8 cellular contexts compared by ENCODE assay signal in genomic region chr17:40190197-40191021, GRCh38. TPM values are rescaled to one million over a fixed set of nuclear protein-coding genes. Genes with fewer than 3 reads are reported as not detected.
DNase-seq lines count a peak whose midpoint lies in the region; ATAC-seq and TF ChIP-seq lines count a peak whose summit lies in the region.

No MANE protein-coding gene starts in this region.

- peaks cover 27% of the 10 kb centered on the region for H3K4me1 Mint-ChIP-seq in activated CD8-positive, alpha-beta T cell treated with anti-CD3 and anti-CD28 coated beads, Interleukin-2, amount 10 ng/mL, durations not matched to agents 7 days and 5 days (ENCODE audit: low read depth)

- H3K9me3 ChIP-seq in Karpas-422 (ENCODE audit: low read length) (no peaks in the 10 kb centered on the region), gastroesophageal sphincter (no peaks in the 10 kb centered on the region)

- H3K36me3 Mint-ChIP-seq in activated CD8-positive, alpha-beta T cell treated with anti-CD3 and anti-CD28 coated beads, Interleukin-2, amount 10 ng/mL, durations not matched to agents 7 days and 5 days (ENCODE audit: low read depth): no peaks in the 10 kb centered on the region

- TF ChIP-seq POLR2A in gastroesophageal sphincter (IDR thresholded peaks at IDR 0.05): no peak

- H2AFZ ChIP-seq in Karpas-422 (ENCODE audit: low read length): 0 out of 2 replicates have a peak overlapping the region, but pooled peaks have one; percentile 90

- no peak overlapping the region; the same call in 1 of the 2 replicates for H3K27ac ChIP-seq in Karpas-422 (ENCODE audit: low read length)
- H3K27ac ChIP-seq in gastroesophageal sphincter: peak overlapping the region in 2 of 4 donors; percentile 76 to 82

- no peak for TF ChIP-seq EP300 in gastroesophageal sphincter (IDR thresholded peaks at IDR 0.05)

- H3K4me1 ChIP-seq in Karpas-422 (ENCODE audit: low read length): peaks cover 27% of the 10 kb centered on the region
- peaks cover 0 to 20% (median 9%) of the 10 kb centered on the region in 3 donors for H3K4me1 ChIP-seq in gastroesophageal sphincter

- H3K4me3 ChIP-seq in Karpas-422 (ENCODE audit: low read length) (peak overlapping the region; percentile 84), gastroesophageal sphincter (peak overlapping the region in 1 of 2 donors; percentile 63)

- WGBS in gastroesophageal sphincter (ENCODE audit: low coverage in 1 of 2), 2 donors: 59 to 100% methylated on average over 1 to 7 of the region's 15 CpGs

- H3K9me3 Mint-ChIP-seq in activated CD8-positive, alpha-beta T cell treated with anti-CD3 and anti-CD28 coated beads, Interleukin-2, amount 10 ng/mL, durations not matched to agents 7 days and 5 days (ENCODE audit: insufficient read depth): no peaks in the 10 kb centered on the region

- peak; percentile 24 for DNase-seq in COLO668 (lab: John Stamatoyannopoulos, UW; ENCODE audit: unreplicated experiment)
- peak; percentile 76 for DNase-seq in Karpas-422
- peak; percentile 44 for DNase-seq in activated CD8-positive, alpha-beta T cell treated with anti-CD3 and anti-CD28 coated beads, Interleukin-2, amount 10 ng/mL, durations not matched to agents 7 days and 5 days
- DNase-seq in stimulated activated naive CD4-positive, alpha-beta T cell (lab: John Stamatoyannopoulos, UW): peak in 5 of 6 experiments; percentile 11 to 25 (median 16)
- no peak for DNase-seq in NK-92 treated with Interleukin-12 subunit alpha and Interleukin-12 subunit beta, amount 100 ng/mL, for 24 hours (lab: John Stamatoyannopoulos, UW)

- H3K27me3 Mint-ChIP-seq in activated CD8-positive, alpha-beta T cell treated with anti-CD3 and anti-CD28 coated beads, Interleukin-2, amount 10 ng/mL, durations not matched to agents 7 days and 5 days (ENCODE audit: low read depth): peaks cover 5% of the 10 kb centered on the region

- H3K36me3 ChIP-seq in Karpas-422 (ENCODE audit: insufficient read depth, low read length): peaks cover 8% of the 10 kb centered on the region; the same call in 1 of the 2 replicates
- H3K36me3 ChIP-seq in gastroesophageal sphincter: peaks cover 0 to 9% of the 10 kb centered on the region in 2 donors

- no peaks in the 10 kb centered on the region for H3K79me2 ChIP-seq in Karpas-422 (ENCODE audit: low read length)

- CTCF ChIA-PET in activated CD8-positive, alpha-beta T cell treated with anti-CD3 and anti-CD28 coated beads, Interleukin-2, amount 10 ng/mL, durations not matched to agents 7 days and 5 days (lab: Charles Lee): interaction anchor here (0.6 to 6.0 kb wide), 22 partner anchors 9 to 1455 kb away, joined by 3 to 110 read pairs (median 8); partner anchors contain the start of genes CASC3, CSF3, MED24 and WIPF2

- no peaks in the 10 kb centered on the region for H3K27me3 ChIP-seq in Karpas-422 (ENCODE audit: low read length)
- no peaks in the 10 kb centered on the region for H3K27me3 ChIP-seq in gastroesophageal sphincter

- H3K27ac Mint-ChIP-seq in activated CD8-positive, alpha-beta T cell treated with anti-CD3 and anti-CD28 coated beads, Interleukin-2, amount 10 ng/mL, durations not matched to agents 7 days and 5 days: no peak overlapping the region

- no peaks in the 10 kb centered on the region for H3K9me2 ChIP-seq in Karpas-422 (replicated peaks; ENCODE audit: insufficient read depth, low read length)

- peak overlapping the region; percentile 78 for H3K9ac ChIP-seq in Karpas-422 (ENCODE audit: low read length)

- H4K20me1 ChIP-seq in Karpas-422 (ENCODE audit: insufficient read depth, low read depth, low read length): no peaks in the 10 kb centered on the region

- POLR2A ChIA-PET in activated CD8-positive, alpha-beta T cell treated with anti-CD3 and anti-CD28 coated beads, Interleukin-2, amount 10 ng/mL, durations not matched to agents 7 days and 5 days (lab: Charles Lee): interaction anchor here (1.0 kb wide), 1 partner anchor 8 kb away, joined by 3 read pairs; no protein-coding TSS in a partner anchor

- TF ChIP-seq CTCF in gastroesophageal sphincter (IDR thresholded peaks at IDR 0.05): peak in 3 of 4 experiments; percentile 15 to 21 (median 17)

- ATAC-seq in activated CD8-positive, alpha-beta T cell treated with anti-CD3 and anti-CD28 coated beads, Interleukin-2, amount 10 ng/mL, durations not matched to agents 7 days and 5 days: peak; percentile 55
- ATAC-seq in gastroesophageal sphincter: no peak
- no peak for ATAC-seq in GM19035 (IDR thresholded peaks at IDR 0.05; ENCODE audit: unreplicated experiment)
- ATAC-seq in GM18873 (IDR thresholded peaks at IDR 0.05; ENCODE audit: low FRiP score, unreplicated experiment): no peak

- peak overlapping the region; percentile 69 for H3K4me3 Mint-ChIP-seq in activated CD8-positive, alpha-beta T cell treated with anti-CD3 and anti-CD28 coated beads, Interleukin-2, amount 10 ng/mL, durations not matched to agents 7 days and 5 days

- H3K4me2 ChIP-seq in Karpas-422 (ENCODE audit: low read depth, low read length, poor library complexity, severe bottlenecking): peak overlapping the region; percentile 98

RNA-seq across cellular contexts. Expression of gene RAPGEFL1, which starts 13.1 kb away (rescaled TPM):
- 5.6 and 8.9 TPM in 2 replicates for total RNA-seq in Karpas-422 (2014; rRNA removed; shearing (Covaris generic); ENCODE audit: low replicate concordance)
- 1 to 10 TPM; 4.8 to 5.3 TPM for total RNA-seq in activated CD8-positive, alpha-beta T cell treated with anti-CD3 and anti-CD28 coated beads, Interleukin-2, amount 10 ng/mL, durations not matched to agents 7 days and 5 days
- total RNA-seq in gastroesophageal sphincter: 1 to 10 TPM; 2.4 to 5.2 (median 3.3) TPM

RNA-seq across cellular contexts. Expression of gene WIPF2, which starts 28.7 kb away (rescaled TPM):
- 6.0 and 19.0 TPM in 2 replicates for total RNA-seq in Karpas-422 (2014; rRNA removed; shearing (Covaris generic); ENCODE audit: low replicate concordance)
- 10 to 100 TPM; 22.0 to 27.4 TPM for total RNA-seq in activated CD8-positive, alpha-beta T cell treated with anti-CD3 and anti-CD28 coated beads, Interleukin-2, amount 10 ng/mL, durations not matched to agents 7 days and 5 days
- total RNA-seq in gastroesophageal sphincter: 10 to 100 TPM; 10.2 to 18.2 (median 13.5) TPM

RNA-seq across cellular contexts. Expression of gene CASC3, which starts 50.1 kb away (rescaled TPM):
- total RNA-seq in Karpas-422 (2014; rRNA removed; shearing (Covaris generic); ENCODE audit: low replicate concordance): 37.4 and 74.5 TPM in 2 replicates
- 10 to 100 TPM; 66.2 to 67.7 TPM for total RNA-seq in activated CD8-positive, alpha-beta T cell treated with anti-CD3 and anti-CD28 coated beads, Interleukin-2, amount 10 ng/mL, durations not matched to agents 7 days and 5 days
- 100 to 1,000 TPM in 1 of 4 donors, 10 to 100 TPM in 3; 63.1 to 114 (median 89.1) TPM for total RNA-seq in gastroesophageal sphincter
